In the genomic region with DNA sequence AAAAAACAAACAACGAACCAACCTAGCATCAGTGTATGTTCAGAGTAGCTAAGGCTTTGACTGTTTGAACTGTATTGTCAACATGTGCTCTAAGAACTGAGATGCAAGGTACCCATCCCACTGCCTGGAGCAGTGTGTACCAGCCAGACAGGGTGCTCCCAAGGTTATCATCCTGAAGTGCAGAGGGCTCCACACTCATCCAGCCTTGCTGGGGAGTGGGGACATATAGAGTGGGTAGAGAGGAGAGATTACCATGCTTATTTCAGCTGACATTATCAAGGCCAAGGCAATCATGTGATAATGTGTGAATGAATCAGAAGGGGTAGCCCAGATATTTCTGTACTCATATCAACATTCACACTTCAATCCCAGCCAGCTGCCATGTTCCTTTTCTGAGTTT, we compare ENCODE assay signal across 16 cellular contexts.
DNase-seq lines count a peak whose midpoint lies in the region; ATAC-seq, FAIRE-seq and TF ChIP-seq lines count a peak whose summit lies in the region.
"Had no signal": no experiment of that assay in that cellular context is flagged by ENCODE, and none has a peak within 500 bp of the region (broad histone marks: within the 10 kb centered on the region; RNA-seq: fewer than 3 reads in every experiment).

No MANE protein-coding gene starts in this region.

- ATAC-seq in Right ventricle myocardium inferior (peak; percentile 92), heart right ventricle (peak; percentile 41 to 94 (median 81)), GM18873 (IDR thresholded peaks at IDR 0.05; ENCODE audit: low FRiP score, unreplicated experiment) (no peak), GM18907 (IDR thresholded peaks at IDR 0.05; ENCODE audit: unreplicated experiment) (no peak)
- ATAC-seq: HepG2 had no signal

- 31 to 45% methylated on average over 1 of the region's 1 CpG for WGBS in heart right ventricle, 2 donors
- 93 to 96% (median 95%) methylated on average over 1 of the region's 1 CpG for WGBS in small intestine, 3 donors

- H3K27me3 ChIP-seq in heart right ventricle, result no peaks in the 10 kb centered on the region
- H3K27me3 ChIP-seq in right atrium auricular region, result no peaks in the 10 kb centered on the region
- no peaks in the 10 kb centered on the region for H3K27me3 ChIP-seq in small intestine (ENCODE audit: control insufficient read depth in 2 of 2, insufficient read depth in 2 of 2, low read length in 2 of 2)

- TF ChIP-seq CTCF in heart right ventricle (IDR thresholded peaks at IDR 0.05) (no peak), right atrium auricular region (IDR thresholded peaks at IDR 0.05) (no peak)

- peaks cover 3 to 64% (median 26%) of the 10 kb centered on the region in 9 donors for H3K4me1 ChIP-seq in heart right ventricle
- H3K4me1 ChIP-seq in right atrium auricular region, result peaks cover 0 to 80% of the 10 kb centered on the region in 2 donors
- H3K4me1 ChIP-seq in small intestine (ENCODE audit: control insufficient read depth in 2 of 2, insufficient read depth in 1 of 2, low read depth in 1 of 2, low read length in 1 of 2), result peaks cover 0 to 10% of the 10 kb centered on the region in 2 donors
- H3K4me1 ChIP-seq: HAP-1 had no signal

- H3K27ac ChIP-seq in heart right ventricle (peak overlapping the region in 8 of 10 donors; percentile 11 to 66 (median 38)), right atrium auricular region (peak overlapping the region; percentile 53 to 74), small intestine (ENCODE audit: low read depth in 1 of 2, low read length in 1 of 2) (no peak overlapping the region)
- H3K27ac ChIP-seq: GM23248 had no signal

- H3K36me3 ChIP-seq in heart right ventricle (no peaks in the 10 kb centered on the region), right atrium auricular region (no peaks in the 10 kb centered on the region), small intestine (ENCODE audit: control insufficient read depth in 2 of 2, insufficient read depth in 2 of 2, low read length in 2 of 2) (no peaks in the 10 kb centered on the region)
- H3K36me3 ChIP-seq: HAP-1 had no signal

- H3K4me3 ChIP-seq in heart right ventricle (no peak overlapping the region), right atrium auricular region (no peak overlapping the region), small intestine (ENCODE audit: low read depth in 1 of 2, low read length in 2 of 2) (no peak overlapping the region)
- H3K4me3 ChIP-seq: GM23248, HAP-1 had no signal

- intact Hi-C loops in Right ventricle myocardium inferior (cut with DNase I), result loop anchor here (1.0 kb wide), 1 partner anchor 28 kb away; no protein-coding TSS in a partner anchor
- intact Hi-C loops in cardiac septum (cut with DNase I), result no loop called here
- intact Hi-C loops in heart right ventricle (cut with DNase I), result loop anchor here in 1 of 10 donors (2.0 kb wide), 1 partner anchor 41 kb away; no protein-coding TSS in a partner anchor

- no peak for FAIRE-seq in small intestine (lab: Jason Lieb, UNC)
- FAIRE-seq: D721Med, HepG2 had no signal

- no peaks in the 10 kb centered on the region for H3K9me3 ChIP-seq in heart right ventricle
- H3K9me3 ChIP-seq in right atrium auricular region, result no peaks in the 10 kb centered on the region
- no peaks in the 10 kb centered on the region for H3K9me3 ChIP-seq in small intestine (ENCODE audit: control insufficient read depth, low read depth)
- H3K9me3 ChIP-seq: HAP-1 had no signal

- no peak for DNase-seq in Right ventricle myocardium inferior (ENCODE audit: missing footprints)
- DNase-seq in cardiac septum (ENCODE audit: low spot score), result no peak
- peak; percentile 25 to 41 for DNase-seq in heart right ventricle
- no peak for DNase-seq in right atrium auricular region (ENCODE audit: low spot score)
- DNase-seq in small intestine, result peak; percentile 46
- no peak for DNase-seq in occipital lobe (lab: John Stamatoyannopoulos, UW)
- DNase-seq: C1 segment of cervical spinal cord; Caco-2; CD4-positive, CD25-positive, alpha-beta regulatory T cell; GF-D8; GM23248 had no signal

Comparison
In these comparisons a context has a peak if more than half of its experiments do, and no peak if none do; other contexts are left out.
1. DNase-seq: peak in heart right ventricle (2 of 2) and small intestine (single experiment); none in Right ventricle myocardium inferior (single experiment), cardiac septum (single experiment), right atrium auricular region (single experiment) and occipital lobe (single experiment).
2. ATAC-seq: peak in Right ventricle myocardium inferior (single experiment) and heart right ventricle (8 of 8); none in GM18873 (single experiment) and GM18907 (single experiment).
3. H3K27ac ChIP-seq: peak in heart right ventricle (8 of 10) and right atrium auricular region (2 of 2); none in small intestine (0 of 2).